ENCODE assay signal across 22 cellular contexts in the genomic region with DNA sequence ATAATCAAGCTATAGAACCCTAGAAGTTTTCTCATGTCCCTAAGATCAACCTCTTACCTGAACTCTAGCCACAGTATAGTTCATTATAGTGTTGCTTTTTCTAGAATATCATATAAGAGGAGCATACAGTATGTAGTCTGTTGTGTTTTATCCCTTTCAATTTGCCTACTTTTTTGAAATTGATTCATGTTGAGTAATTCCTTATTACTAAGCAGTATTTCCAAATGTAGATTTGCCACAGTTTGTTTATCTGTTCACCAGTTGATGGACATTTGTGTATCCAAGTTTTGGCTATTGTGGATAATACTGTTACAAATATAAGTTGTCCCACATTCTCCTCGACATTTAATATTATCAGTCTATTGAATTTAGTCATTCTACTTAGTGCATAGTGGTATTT.
"Had no signal": no experiment of that assay in that cellular context is flagged by ENCODE, and none has a peak within 500 bp of the region (broad histone marks: within the 10 kb centered on the region; RNA-seq: fewer than 3 reads in every experiment).

No MANE protein-coding gene starts in this region.

- H3K36me3 ChIP-seq: prostate gland had no signal

- H3K4me1 ChIP-seq: prostate gland had no signal

- DNase-seq: activated CD4-positive, alpha-beta memory T cell treated with anti-CD3 and anti-CD28 coated beads, Interleukin-2, amount 10 ng/mL, durations not matched to agents 7 days and 5 days; activated CD4-positive, alpha-beta T cell treated with anti-CD3 and anti-CD28 coated beads for 4 hours; activated CD8-positive, alpha-beta memory T cell treated with anti-CD3 and anti-CD28 coated beads, Interleukin-2, amount 50 U/mL, for 4 hours; activated gamma-delta T cell; activated T-cell treated with anti-CD3 and anti-CD28 coated beads, Interleukin-2, amount 50 U/mL, for 4 hours; amniotic stem cell; dermis blood vessel endothelial cell; effector memory CD4-positive, alpha-beta T cell; head of caudate nucleus; kidney glomerular epithelial cell; left ventricle myocardium superior; right cardiac atrium; small intestine; stimulated activated CD4-positive, alpha-beta T cell treated with anti-CD3 and anti-CD28 coated beads, Interleukin-4, amount 100 ng/mL, for 1 hour; stomach; SW 1271; trophoblast cell had no signal

- ATAC-seq: activated T-cell treated with anti-CD3 and anti-CD28 coated beads, Interleukin-2, amount 50 U/mL, for 4 hours; left ventricle myocardium superior; right cardiac atrium; stimulated activated effector memory CD8-positive, alpha-beta T cell treated with anti-CD3 and anti-CD28 coated beads, Interleukin-12 subunit alpha, Interleukin-12 subunit beta, amount 100 ng/mL, for 72 hours; WTC11 had no signal

- H3K4me3 ChIP-seq: prostate gland, stomach had no signal

- H3K36me3 Mint-ChIP-seq: stimulated activated effector memory CD8-positive, alpha-beta T cell treated with anti-CD3 and anti-CD28 coated beads, Interleukin-12 subunit alpha, Interleukin-12 subunit beta, amount 100 ng/mL, for 72 hours had no signal

- H3K4me1 Mint-ChIP-seq: activated CD4-positive, alpha-beta memory T cell treated with anti-CD3 and anti-CD28 coated beads, Interleukin-2, amount 10 ng/mL, durations not matched to agents 7 days and 5 days; neural crest cell; stimulated activated effector memory CD8-positive, alpha-beta T cell treated with anti-CD3 and anti-CD28 coated beads, Interleukin-12 subunit alpha, Interleukin-12 subunit beta, amount 100 ng/mL, for 72 hours; WTC11 had no signal

- H3K4me3 Mint-ChIP-seq: activated CD4-positive, alpha-beta memory T cell treated with anti-CD3 and anti-CD28 coated beads, Interleukin-2, amount 10 ng/mL, durations not matched to agents 7 days and 5 days; activated naive CD4-positive, alpha-beta T cell treated with anti-CD3 and anti-CD28 coated beads, Interleukin-2, amount 50 U/mL, for 24 hours; activated T-cell treated with anti-CD3 and anti-CD28 coated beads, Interleukin-2, amount 50 U/mL, for 4 hours; neural crest cell; stimulated activated effector memory CD8-positive, alpha-beta T cell treated with anti-CD3 and anti-CD28 coated beads, Interleukin-12 subunit alpha, Interleukin-12 subunit beta, amount 100 ng/mL, for 72 hours; WTC11 had no signal

- H3K27me3 ChIP-seq: stomach had no signal

- H3K27ac ChIP-seq: prostate gland, stomach had no signal

- H3K27ac Mint-ChIP-seq: activated CD4-positive, alpha-beta memory T cell treated with anti-CD3 and anti-CD28 coated beads, Interleukin-2, amount 10 ng/mL, durations not matched to agents 7 days and 5 days; activated naive CD4-positive, alpha-beta T cell treated with anti-CD3 and anti-CD28 coated beads, Interleukin-2, amount 50 U/mL, for 24 hours; stimulated activated effector memory CD8-positive, alpha-beta T cell treated with anti-CD3 and anti-CD28 coated beads, Interleukin-12 subunit alpha, Interleukin-12 subunit beta, amount 100 ng/mL, for 72 hours; WTC11 had no signal

- H3K9me3 Mint-ChIP-seq: activated CD4-positive, alpha-beta memory T cell treated with anti-CD3 and anti-CD28 coated beads, Interleukin-2, amount 10 ng/mL, durations not matched to agents 7 days and 5 days had no signal

- H3K27me3 Mint-ChIP-seq: activated CD4-positive, alpha-beta memory T cell treated with anti-CD3 and anti-CD28 coated beads, Interleukin-2, amount 10 ng/mL, durations not matched to agents 7 days and 5 days; activated naive CD4-positive, alpha-beta T cell treated with anti-CD3 and anti-CD28 coated beads, Interleukin-2, amount 50 U/mL, for 24 hours had no signal

- H3K9me3 ChIP-seq: prostate gland, stomach had no signal
